11 cellular contexts compared by ENCODE assay signal in the genomic region with DNA sequence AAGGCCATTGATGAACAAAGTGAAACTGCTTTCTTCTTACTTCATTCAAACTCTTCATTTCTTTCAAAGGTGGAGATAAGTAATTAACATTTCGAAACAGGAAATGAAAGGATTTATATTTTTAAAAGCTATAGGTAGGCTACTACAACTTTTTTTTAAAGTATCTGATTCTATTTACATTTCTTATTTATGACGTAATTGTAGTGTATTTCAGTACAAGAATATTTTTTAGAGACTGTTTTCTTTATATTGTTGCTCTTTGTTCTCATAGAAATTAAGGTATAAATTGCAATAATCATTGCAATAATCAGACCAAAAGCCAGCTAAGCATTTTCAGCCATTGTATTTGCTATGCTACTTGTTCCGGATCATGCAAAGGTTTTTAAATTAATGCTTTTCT. TPM values are rescaled to one million over a fixed set of nuclear protein-coding genes. Genes with fewer than 3 reads are reported as not detected.
DNase-seq lines count a peak whose midpoint lies in the region; ATAC-seq, FAIRE-seq and TF ChIP-seq lines count a peak whose summit lies in the region.
"Had no signal": no experiment of that assay in that cellular context is flagged by ENCODE, and none has a peak within 500 bp of the region (broad histone marks: within the 10 kb centered on the region; RNA-seq: fewer than 3 reads in every experiment).

No MANE protein-coding gene starts in this region.

- H3K36me3 Mint-ChIP-seq in activated naive CD8-positive, alpha-beta T cell treated with anti-CD3 and anti-CD28 coated beads, Interleukin-2, amount 10 ng/mL, durations not matched to agents 7 days and 5 days: peaks cover 13% of the 10 kb centered on the region
- H3K36me3 Mint-ChIP-seq in H9 (ENCODE audit: insufficient read depth in 1 of 3, low read depth in 3 of 3): peaks cover 0 to 3% (median 2%) of the 10 kb centered on the region in 3 experiments; a peak in 2 of 7 replicates
- peaks cover 14% of the 10 kb centered on the region for H3K36me3 Mint-ChIP-seq in activated CD4-positive, alpha-beta memory T cell treated with anti-CD3 and anti-CD28 coated beads, Interleukin-2, amount 10 ng/mL, durations not matched to agents 7 days and 5 days (ENCODE audit: low read depth)

- H3K56ac ChIP-seq in H9 (ENCODE audit: insufficient read length, low read depth, low read length): no peak overlapping the region

- no peak overlapping the region for H4K91ac ChIP-seq in H9 (ENCODE audit: insufficient read length, low read depth, low read length)

- H3K14ac ChIP-seq in H9 (ENCODE audit: insufficient read depth, low read length): no peak overlapping the region

- H3K27me3 Mint-ChIP-seq in activated naive CD8-positive, alpha-beta T cell treated with anti-CD3 and anti-CD28 coated beads, Interleukin-2, amount 10 ng/mL, durations not matched to agents 7 days and 5 days: no peaks in the 10 kb centered on the region
- no peaks in the 10 kb centered on the region for H3K27me3 Mint-ChIP-seq in H9 (ENCODE audit: low read depth)
- no peaks in the 10 kb centered on the region for H3K27me3 Mint-ChIP-seq in activated CD4-positive, alpha-beta memory T cell treated with anti-CD3 and anti-CD28 coated beads, Interleukin-2, amount 10 ng/mL, durations not matched to agents 7 days and 5 days
- H3K27me3 Mint-ChIP-seq: T-cell had no signal

- H2AK5ac ChIP-seq in H9 (ENCODE audit: insufficient read length, low read length): no peak overlapping the region

- no peaks in the 10 kb centered on the region for H4K20me1 ChIP-seq in keratinocyte (ENCODE audit: control insufficient read depth, extremely low read depth, insufficient read depth, low read length)
- H4K20me1 ChIP-seq in H9 (ENCODE audit: control insufficient read depth, insufficient read depth, insufficient read length): no peaks in the 10 kb centered on the region

- no peak for FAIRE-seq in A549 (lab: Jason Lieb, UNC)
- no peak for FAIRE-seq in keratinocyte (lab: Jason Lieb, UNC)

- DNase-seq in A549 (ENCODE audit: low read depth in 1 of 2, low spot score in 1 of 2) (no peak), HAP-1 (ENCODE audit: low spot score in 2 of 2) (no peak), keratinocyte (ENCODE audit: low read depth, low spot score) (no peak), H9 (no peak), GM19238 (ENCODE audit: insufficient read length, low spot score) (no peak), SW 1271 (lab: John Stamatoyannopoulos, UW) (no peak)
- DNase-seq in activated naive CD8-positive, alpha-beta T cell treated with anti-CD3 and anti-CD28 coated beads, Interleukin-2, amount 10 ng/mL, durations not matched to agents 7 days and 5 days: no peak
- no peak for DNase-seq in activated CD4-positive, alpha-beta memory T cell treated with anti-CD3 and anti-CD28 coated beads, Interleukin-2, amount 10 ng/mL, durations not matched to agents 7 days and 5 days
- DNase-seq: erythroblast, T-cell had no signal

- H3K18ac ChIP-seq in H9 (ENCODE audit: insufficient read length, low read depth, low read length): no peak overlapping the region

- H2BK15ac ChIP-seq in H9 (ENCODE audit: low read depth, low read length): no peak overlapping the region

- H3K4me2 ChIP-seq in A549: peak overlapping the region; percentile 79
- H3K4me2 ChIP-seq in keratinocyte (ENCODE audit: control insufficient read depth, extremely low read depth, insufficient read depth, low read depth, low read length): peak overlapping the region; percentile 84
- no peak overlapping the region for H3K4me2 ChIP-seq in H9 (ENCODE audit: insufficient read depth, insufficient read length, low read length)

- no peak overlapping the region for H3K4ac ChIP-seq in H9 (ENCODE audit: low read depth, low read length)

- no peak overlapping the region for H4K5ac ChIP-seq in H9 (ENCODE audit: insufficient read length, low read depth, low read length)

- H3K9me3 Mint-ChIP-seq in activated naive CD8-positive, alpha-beta T cell treated with anti-CD3 and anti-CD28 coated beads, Interleukin-2, amount 10 ng/mL, durations not matched to agents 7 days and 5 days: peaks cover 2% of the 10 kb centered on the region
- H3K9me3 Mint-ChIP-seq in H9: no peaks in the 10 kb centered on the region
- H3K9me3 Mint-ChIP-seq in activated CD4-positive, alpha-beta memory T cell treated with anti-CD3 and anti-CD28 coated beads, Interleukin-2, amount 10 ng/mL, durations not matched to agents 7 days and 5 days: no peaks in the 10 kb centered on the region
- H3K9me3 Mint-ChIP-seq: T-cell had no signal

- dilution Hi-C loops in keratinocyte (cut with MboI; ENCODE audit: extremely low pct_ligation_motif_present, low sequenced_read_pairs): no loop called here

- H3K36me3 ChIP-seq in HAP-1 (replicated peaks) (no peaks in the 10 kb centered on the region), keratinocyte (ENCODE audit: control insufficient read depth in 2 of 2, extremely low read depth in 1 of 2, insufficient read depth in 2 of 2, low read length in 2 of 2) (peaks cover 0 to 3% of the 10 kb centered on the region in 2 experiments)

- no peak overlapping the region for H2AFZ ChIP-seq in keratinocyte (ENCODE audit: control insufficient read depth, low read length)
- H2AFZ ChIP-seq in H9 (ENCODE audit: low read length): no peak overlapping the region

- H3K23me2 ChIP-seq in H9 (ENCODE audit: insufficient read length, low read depth, low read length, poor library complexity, severe bottlenecking): no peaks in the 10 kb centered on the region

- H2BK20ac ChIP-seq in H9 (ENCODE audit: low read depth, low read length, poor library complexity, severe bottlenecking): no peak overlapping the region

- no peaks in the 10 kb centered on the region for H3K79me1 ChIP-seq in H9 (ENCODE audit: insufficient read depth, low read depth, low read length, poor library complexity, severe bottlenecking)

- H3K4me1 Mint-ChIP-seq in activated naive CD8-positive, alpha-beta T cell treated with anti-CD3 and anti-CD28 coated beads, Interleukin-2, amount 10 ng/mL, durations not matched to agents 7 days and 5 days: peaks cover 25% of the 10 kb centered on the region
- peaks cover 62 to 64% of the 10 kb centered on the region in 2 experiments for H3K4me1 Mint-ChIP-seq in H9
- H3K4me1 Mint-ChIP-seq in activated CD4-positive, alpha-beta memory T cell treated with anti-CD3 and anti-CD28 coated beads, Interleukin-2, amount 10 ng/mL, durations not matched to agents 7 days and 5 days: peaks cover 38% of the 10 kb centered on the region

- TF ChIP-seq RAD21 in A549 (conservative IDR thresholded peaks at IDR 0.05 in 1 of 2, IDR thresholded peaks at IDR 0.05 in 1 of 2): no peak

- no peak overlapping the region for H3K27ac ChIP-seq in A549
- H3K27ac ChIP-seq in keratinocyte (ENCODE audit: control insufficient read depth, insufficient read depth, low read length): peak overlapping the region; percentile 23
- no peak overlapping the region for H3K27ac ChIP-seq in H9 (ENCODE audit: insufficient read length, low read depth, low read length)

- no peak for TF ChIP-seq EP300 in A549 (IDR thresholded peaks at IDR 0.05)

- 53% methylated on average over 3 of the region's 3 CpGs for WGBS in A549 (ENCODE audit: missing lambda C conversion rate)
- WGBS in H9 (ENCODE audit: extremely low coverage, insufficient read length, low lambda C conversion rate): no CpG with 5 or more reads among the region's 3 CpGs

- POLR2A ChIA-PET in A549 (lab: Yijun Ruan, JAX): interaction anchor here (0.9 to 4.0 kb wide), 2 partner anchors 13 to 177 kb away, joined by 3 to 33 read pairs; a partner anchor contains a TSS
- POLR2A ChIA-PET in activated naive CD8-positive, alpha-beta T cell treated with anti-CD3 and anti-CD28 coated beads, Interleukin-2, amount 10 ng/mL, durations not matched to agents 7 days and 5 days (lab: Charles Lee): interaction anchor here (4.3 kb wide), 1 partner anchor 14 kb away, joined by 39 read pairs; a partner anchor contains a TSS
- POLR2A ChIA-PET in activated CD4-positive, alpha-beta memory T cell treated with anti-CD3 and anti-CD28 coated beads, Interleukin-2, amount 10 ng/mL, durations not matched to agents 7 days and 5 days (lab: Charles Lee): interaction anchor here (1.5 to 2.0 kb wide), 2 partner anchors 11 to 150 kb away, joined by 7 to 10 read pairs; no protein-coding TSS in a partner anchor

- no peak overlapping the region for H2BK12ac ChIP-seq in H9 (ENCODE audit: insufficient read length, low read depth, low read length)

- H3K79me2 ChIP-seq in keratinocyte (ENCODE audit: control insufficient read depth, insufficient read depth, low read length) (peaks cover 88% of the 10 kb centered on the region), H9 (ENCODE audit: insufficient read depth, low read length) (peaks cover 21% of the 10 kb centered on the region; the same call in 1 of the 2 replicates)

- CTCF ChIA-PET in A549 (lab: Yijun Ruan, JAX): interaction anchor here (1.2 to 3.4 kb wide), 3 partner anchors 12 to 100 kb away, joined by 3 to 18 read pairs (median 7); no protein-coding TSS in a partner anchor
- CTCF ChIA-PET in activated CD4-positive, alpha-beta memory T cell treated with anti-CD3 and anti-CD28 coated beads, Interleukin-2, amount 10 ng/mL, durations not matched to agents 7 days and 5 days (lab: Charles Lee): interaction anchor here (1.6 kb wide), 1 partner anchor 13 kb away, joined by 5 read pairs; no protein-coding TSS in a partner anchor

- in situ Hi-C loops in HAP-1 (cut with MboI; ENCODE audit: low sequenced_read_pairs): no loop called here

- H3K27me3 ChIP-seq in HAP-1 (ENCODE audit: low read depth): no peaks in the 10 kb centered on the region
- no peaks in the 10 kb centered on the region for H3K27me3 ChIP-seq in keratinocyte (ENCODE audit: control insufficient read depth, extremely low read depth, insufficient read depth, low read length)
- no peaks in the 10 kb centered on the region for H3K27me3 ChIP-seq in H9 (ENCODE audit: insufficient read depth, low read length)

- H3K9ac ChIP-seq in keratinocyte (ENCODE audit: control insufficient read depth, extremely low read depth, insufficient read depth, low read length) (peak overlapping the region; percentile 47), H9 (ENCODE audit: extremely low read depth, insufficient read length, low read length) (no peak overlapping the region)

- no peaks in the 10 kb centered on the region for H3K9me1 ChIP-seq in keratinocyte (ENCODE audit: control insufficient read depth, extremely low read depth, insufficient read depth, low read length)

- ATAC-seq in A549: no peak
- no peak for ATAC-seq in activated naive CD8-positive, alpha-beta T cell treated with anti-CD3 and anti-CD28 coated beads, Interleukin-2, amount 10 ng/mL, durations not matched to agents 7 days and 5 days (ENCODE audit: low read depth)

- H3K4me1 ChIP-seq in A549 (peaks cover 55% of the 10 kb centered on the region), HAP-1 (peaks cover 80% of the 10 kb centered on the region), keratinocyte (ENCODE audit: control insufficient read depth, extremely low read depth, insufficient read depth, low read length) (peaks cover 16% of the 10 kb centered on the region), H9 (ENCODE audit: insufficient read depth, low read length) (peaks cover 5% of the 10 kb centered on the region; the same call in 1 of the 2 replicates)

- H3K4me3 Mint-ChIP-seq in activated naive CD8-positive, alpha-beta T cell treated with anti-CD3 and anti-CD28 coated beads, Interleukin-2, amount 10 ng/mL, durations not matched to agents 7 days and 5 days: peak overlapping the region; percentile 73
- H3K4me3 Mint-ChIP-seq in H9: peak overlapping the region in 1 of 2 experiments; percentile 25; a peak in 1 of 5 replicates
- H3K4me3 Mint-ChIP-seq in activated CD4-positive, alpha-beta memory T cell treated with anti-CD3 and anti-CD28 coated beads, Interleukin-2, amount 10 ng/mL, durations not matched to agents 7 days and 5 days: no peak overlapping the region

- no peak overlapping the region for H3K23ac ChIP-seq in H9 (ENCODE audit: insufficient read length, low read depth, low read length)

- no peak overlapping the region for H4K8ac ChIP-seq in H9 (replicated peaks; ENCODE audit: insufficient read length, low read depth, low read length)

- H2BK120ac ChIP-seq in H9 (ENCODE audit: low read depth, low read length, poor library complexity, severe bottlenecking): no peak overlapping the region

- H3T11ph ChIP-seq in H9 (ENCODE audit: low read length): no peak overlapping the region

- no peak overlapping the region for H2BK5ac ChIP-seq in H9 (ENCODE audit: insufficient read length, low read length)

- no peak for TF ChIP-seq CTCF in A549 (IDR thresholded peaks at IDR 0.05)
- no peak for TF ChIP-seq CTCF in keratinocyte (optimal IDR thresholded peaks at IDR 0.05 in 1 of 3, IDR thresholded peaks at IDR 0.05 in 1 of 3, conservative IDR thresholded peaks at IDR 0.05 in 1 of 3; ENCODE audit: extremely low read depth in 1 of 3, insufficient read depth in 2 of 3, low read length in 3 of 3)
- TF ChIP-seq CTCF in H9 (conservative IDR thresholded peaks at IDR 0.05): no peak

- peak overlapping the region; percentile 37; the same call in 2 of the 3 replicates for H3K4me3 ChIP-seq in A549
- peak overlapping the region; percentile 38 for H3K4me3 ChIP-seq in HAP-1
- H3K4me3 ChIP-seq in keratinocyte (ENCODE audit: control insufficient read depth in 2 of 3, extremely low read depth in 1 of 3, insufficient read depth in 2 of 3, low read depth in 1 of 3, low read length in 3 of 3): peak overlapping the region in 2 of 3 experiments; percentile 64 to 78
- H3K4me3 ChIP-seq: lung had no signal

- no peak overlapping the region for H3K27ac Mint-ChIP-seq in activated naive CD8-positive, alpha-beta T cell treated with anti-CD3 and anti-CD28 coated beads, Interleukin-2, amount 10 ng/mL, durations not matched to agents 7 days and 5 days
- H3K27ac Mint-ChIP-seq in H9: no peak overlapping the region
- H3K27ac Mint-ChIP-seq in activated CD4-positive, alpha-beta memory T cell treated with anti-CD3 and anti-CD28 coated beads, Interleukin-2, amount 10 ng/mL, durations not matched to agents 7 days and 5 days: no peak overlapping the region

- TF ChIP-seq POLR2A in A549 (IDR thresholded peaks at IDR 0.05; ENCODE audit: low read length): no peak

- H3K9me3 ChIP-seq in A549: no peaks in the 10 kb centered on the region
- H3K9me3 ChIP-seq in HAP-1: no peaks in the 10 kb centered on the region
- no peaks in the 10 kb centered on the region for H3K9me3 ChIP-seq in keratinocyte (ENCODE audit: control insufficient read depth, low read depth, low read length)
- H3K9me3 ChIP-seq in H9 (ENCODE audit: control insufficient read depth, low read depth, low read length): no peaks in the 10 kb centered on the region

RNA-seq across cellular contexts. Expression of a gene that starts 13.7 kb away (rescaled TPM):
- polyA plus RNA-seq in A549 (2011; rRNA removed) (271 and 307 TPM in 2 replicates), A549 (2017; fragmentation: RNase III; extraction: RNeasy Plus Mini Kit Qiagen cat#74134 plus additional on column Dnase treatment) (138 to 159 TPM (median 152 TPM) in 3 replicates), keratinocyte (76.3 to 143 TPM (median 142 TPM) in 3 replicates)
- 96.5 and 124 TPM in 2 replicates for polyA plus RNA-seq in A549 (2012; cell fraction: cytosol; rRNA removed)
- polyA plus RNA-seq in A549 (2012; cell fraction: nucleus; rRNA removed): 55.1 and 65.0 TPM in 2 replicates
- polyA minus RNA-seq in A549 (2011; rRNA and poly(A)+ RNA removed): 93.8 and 119 TPM in 2 replicates
- 10 to 100 TPM; 54.9 to 58.3 TPM for total RNA-seq in activated naive CD8-positive, alpha-beta T cell treated with anti-CD3 and anti-CD28 coated beads, Interleukin-2, amount 10 ng/mL, durations not matched to agents 7 days and 5 days
- 119 TPM for polyA plus RNA-seq in keratinocyte (2011; ENCODE audit: low read depth)
- 69.3 and 130 TPM in 2 replicates for polyA plus RNA-seq in keratinocyte (2011; cell fraction: cytosol; rRNA removed)
- 76.2 and 94.2 TPM in 2 replicates for polyA plus RNA-seq in keratinocyte (2011; cell fraction: nucleus; rRNA removed)
- polyA plus RNA-seq in keratinocyte (2012; ENCODE audit: low replicate concordance): 65.0 and 95.4 TPM in 2 replicates
- polyA minus RNA-seq in keratinocyte: 13.2 to 111 TPM (median 97.5 TPM) in 3 replicates
- 85.6 TPM for polyA minus RNA-seq in keratinocyte (2011; cell fraction: cytosol; rRNA and poly(A)+ RNA removed)
- 47.2 and 67.4 TPM in 2 replicates for polyA minus RNA-seq in keratinocyte (2011; cell fraction: nucleus; rRNA and poly(A)+ RNA removed)
- 89.7 and 91.3 TPM in 2 replicates for total RNA-seq in H9 (2021)
- total RNA-seq in activated CD4-positive, alpha-beta memory T cell treated with anti-CD3 and anti-CD28 coated beads, Interleukin-2, amount 10 ng/mL, durations not matched to agents 7 days and 5 days: 10 to 100 TPM; 46.7 to 48.7 TPM
